In the genomic region with DNA sequence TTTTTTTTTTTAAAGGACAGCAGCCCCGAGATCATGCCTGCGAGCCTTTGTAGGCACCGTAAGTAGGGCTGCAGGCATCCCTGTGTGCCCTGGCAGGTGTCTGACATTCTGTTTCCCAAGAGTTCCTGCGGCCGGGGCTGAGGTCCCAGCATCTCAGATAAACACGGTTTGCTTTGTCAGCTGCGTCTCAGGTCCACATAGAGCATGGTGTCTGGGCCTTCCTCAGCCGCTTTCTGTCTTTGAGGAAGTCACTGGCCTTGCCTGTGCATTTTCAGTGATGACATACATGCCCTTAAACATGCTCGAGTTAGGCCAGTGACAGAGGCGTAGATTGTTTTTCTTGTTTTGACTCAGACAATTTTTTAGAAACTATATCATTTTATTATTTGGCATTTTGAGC, we compare ENCODE assay signal across 21 cellular contexts.
A peak's percentile ranks its signal among the peaks of the same experiment; 100 is the strongest.
DNase-seq lines count a peak whose midpoint lies in the region; ATAC-seq and TF ChIP-seq lines count a peak whose summit lies in the region.
"Had no signal": no experiment of that assay in that cellular context is flagged by ENCODE, and none has a peak within 500 bp of the region (broad histone marks: within the 10 kb centered on the region; RNA-seq: fewer than 3 reads in every experiment).

No MANE protein-coding gene starts in this region.

- H3K27ac Mint-ChIP-seq in activated CD4-positive, alpha-beta T cell treated with anti-CD3 and anti-CD28 coated beads, Interleukin-2, amount 10 ng/mL, durations not matched to agents 7 days and 5 days: peak overlapping the region; percentile 74
- H3K27ac Mint-ChIP-seq: HFFc6 had no signal

- peak overlapping the region; percentile 54 for H3K4me3 Mint-ChIP-seq in activated CD4-positive, alpha-beta T cell treated with anti-CD3 and anti-CD28 coated beads, Interleukin-2, amount 10 ng/mL, durations not matched to agents 7 days and 5 days
- H3K4me3 Mint-ChIP-seq: HFFc6 had no signal

- DNase-seq in activated CD4-positive, alpha-beta T cell treated with anti-CD3 and anti-CD28 coated beads, Interleukin-2, amount 10 ng/mL, durations not matched to agents 7 days and 5 days: peak; percentile 22
- no peak for DNase-seq in activated CD4-positive, alpha-beta T cell treated with anti-CD3 and anti-CD28 coated beads, Interleukin-2, amount 50 U/mL, for 4 hours
- peak; percentile 23 for DNase-seq in activated naive CD4-positive, alpha-beta T cell treated with anti-CD3 and anti-CD28 coated beads, Interleukin-2, amount 50 U/mL, for 16 hours
- DNase-seq in sciatic nerve (ENCODE audit: low spot score) (peak; percentile 32), amniotic stem cell (lab: John Stamatoyannopoulos, UW) (no peak), RWPE1 (ENCODE audit: low spot score) (no peak)
- DNase-seq: DMS53; effector memory CD4-positive, alpha-beta T cell; glutamatergic neuron; HFFc6; NCI-H2227 treated with DMSO at 0.1 percent for 48 hours; right cardiac atrium; stomach; WERI-Rb-1 had no signal

- peaks cover 40% of the 10 kb centered on the region for H3K36me3 Mint-ChIP-seq in activated CD4-positive, alpha-beta T cell treated with anti-CD3 and anti-CD28 coated beads, Interleukin-2, amount 10 ng/mL, durations not matched to agents 7 days and 5 days (ENCODE audit: low read depth)

- CTCF ChIA-PET in activated CD4-positive, alpha-beta T cell treated with anti-CD3 and anti-CD28 coated beads, Interleukin-2, amount 10 ng/mL, durations not matched to agents 7 days and 5 days (lab: Charles Lee): interaction anchor here (1.2 to 4.6 kb wide), 2 partner anchors 13 to 14 kb away, joined by 6 to 24 read pairs; no protein-coding TSS in a partner anchor
- CTCF ChIA-PET in RWPE1 (lab: Yijun Ruan, JAX): interaction anchor here (0.6 kb wide), 1 partner anchor 15 kb away, joined by 3 read pairs; no protein-coding TSS in a partner anchor

- ATAC-seq in sciatic nerve (no peak), HG02870 (IDR thresholded peaks at IDR 0.05; ENCODE audit: unreplicated experiment) (no peak)
- ATAC-seq: left lung, mucosa of descending colon, right cardiac atrium, upper lobe of right lung had no signal

- H3K27me3 Mint-ChIP-seq in activated CD4-positive, alpha-beta T cell treated with anti-CD3 and anti-CD28 coated beads, Interleukin-2, amount 10 ng/mL, durations not matched to agents 7 days and 5 days: no peaks in the 10 kb centered on the region

- intact Hi-C loops in sciatic nerve (cut with DNase I): loop anchor here (5.0 kb wide), 1 partner anchor 1715 kb away; no protein-coding TSS in a partner anchor

- POLR2A ChIA-PET in activated CD4-positive, alpha-beta T cell treated with anti-CD3 and anti-CD28 coated beads, Interleukin-2, amount 10 ng/mL, durations not matched to agents 7 days and 5 days (lab: Charles Lee): no interaction called here
- POLR2A ChIA-PET in RWPE1 (lab: Yijun Ruan, JAX; ENCODE audit: low non-redundant PET): no interaction called here

- no peak for TF ChIP-seq CTCF in RWPE1 (conservative IDR thresholded peaks at IDR 0.05; ENCODE audit: low read depth)

- no peaks in the 10 kb centered on the region for H3K9me3 ChIP-seq in KOPT-K1 (ENCODE audit: insufficient read depth, low read length, poor library complexity, severe bottlenecking)
- H3K9me3 ChIP-seq: ascending aorta, left lung, mucosa of descending colon, stomach, upper lobe of right lung had no signal

- peaks cover 58% of the 10 kb centered on the region for H3K4me1 Mint-ChIP-seq in activated CD4-positive, alpha-beta T cell treated with anti-CD3 and anti-CD28 coated beads, Interleukin-2, amount 10 ng/mL, durations not matched to agents 7 days and 5 days

- peaks cover 8% of the 10 kb centered on the region for H3K9me3 Mint-ChIP-seq in activated CD4-positive, alpha-beta T cell treated with anti-CD3 and anti-CD28 coated beads, Interleukin-2, amount 10 ng/mL, durations not matched to agents 7 days and 5 days
- H3K9me3 Mint-ChIP-seq: HFFc6 had no signal

- no peaks in the 10 kb centered on the region for H3K36me3 ChIP-seq in KOPT-K1 (ENCODE audit: insufficient read depth, low read length)

- H3K27ac ChIP-seq in KOPT-K1 (ENCODE audit: low read depth, low read length, poor library complexity, severe bottlenecking): peak overlapping the region; percentile 91
- H3K27ac ChIP-seq in RWPE1: no peak overlapping the region
- H3K27ac ChIP-seq: ascending aorta, C4-2B, left lung, stomach, upper lobe of right lung, WERI-Rb-1 had no signal

Comparison
In these comparisons a context has a peak if more than half of its experiments do, and no peak if none do; other contexts are left out.
1. DNase-seq: peak in activated CD4-positive, alpha-beta T cell treated with anti-CD3 and anti-CD28 coated beads, Interleukin-2, amount 10 ng/mL, durations not matched to agents 7 days and 5 days (single experiment), activated naive CD4-positive, alpha-beta T cell treated with anti-CD3 and anti-CD28 coated beads, Interleukin-2, amount 50 U/mL, for 16 hours (single experiment) and sciatic nerve (single experiment); none in activated CD4-positive, alpha-beta T cell treated with anti-CD3 and anti-CD28 coated beads, Interleukin-2, amount 50 U/mL, for 4 hours (0 of 2), amniotic stem cell (single experiment) and RWPE1 (single experiment).